1 cellular context compared by ENCODE assay signal in genomic region chr9:34072868-34073590, GRCh38.
TF ChIP-seq lines count a peak whose summit lies in the region.

No MANE protein-coding gene starts in this region.

TF ChIP-seq in HepG2, 621 proteins besides CTCF, POLR2A, EP300 and RAD21 (continued from another document and continues in another):
- TF ChIP-seq, protein P1, sequence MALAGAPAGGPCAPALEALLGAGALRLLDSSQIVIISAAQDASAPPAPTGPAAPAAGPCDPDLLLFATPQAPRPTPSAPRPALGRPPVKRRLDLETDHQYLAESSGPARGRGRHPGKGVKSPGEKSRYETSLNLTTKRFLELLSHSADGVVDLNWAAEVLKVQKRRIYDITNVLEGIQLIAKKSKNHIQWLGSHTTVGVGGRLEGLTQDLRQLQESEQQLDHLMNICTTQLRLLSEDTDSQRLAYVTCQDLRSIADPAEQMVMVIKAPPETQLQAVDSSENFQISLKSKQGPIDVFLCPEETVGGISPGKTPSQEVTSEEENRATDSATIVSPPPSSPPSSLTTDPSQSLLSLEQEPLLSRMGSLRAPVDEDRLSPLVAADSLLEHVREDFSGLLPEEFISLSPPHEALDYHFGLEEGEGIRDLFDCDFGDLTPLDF (CRISPR knock-in tag; IDR thresholded peaks at IDR 0.05), result no peak
- TF ChIP-seq YEATS4 (CRISPR knock-in tag; IDR thresholded peaks at IDR 0.05; ENCODE audit: borderline replicate concordance) (no peak), EEA1 (CRISPR knock-in tag; IDR thresholded peaks at IDR 0.05; ENCODE audit: borderline replicate concordance) (no peak), ZNF724P (CRISPR knock-in tag; IDR thresholded peaks at IDR 0.05; ENCODE audit: borderline replicate concordance) (no peak), KMT2B (CRISPR knock-in tag; IDR thresholded peaks at IDR 0.05) (no peak), STAT6 (CRISPR knock-in tag; IDR thresholded peaks at IDR 0.05; ENCODE audit: borderline replicate concordance) (no peak), SOX13 (IDR thresholded peaks at IDR 0.05) (peak; percentile 73), SOX13 (CRISPR knock-in tag; conservative IDR thresholded peaks at IDR 0.05 in 1 of 2, IDR thresholded peaks at IDR 0.05 in 1 of 2) (peak in 1 of 2 experiments; percentile 80; a peak in 2 of 4 replicates), KDM6A (CRISPR knock-in tag; IDR thresholded peaks at IDR 0.05; ENCODE audit: low read depth) (no peak; the same call in 1 of the 2 replicates), ZNF317 (CRISPR knock-in tag; IDR thresholded peaks at IDR 0.05) (no peak), MTF2 (CRISPR knock-in tag; IDR thresholded peaks at IDR 0.05; ENCODE audit: borderline replicate concordance) (no peak), PAWR (CRISPR knock-in tag; IDR thresholded peaks at IDR 0.05; ENCODE audit: borderline replicate concordance) (no peak), U2AF1 (optimal IDR thresholded peaks at IDR 0.05; ENCODE audit: low read depth, low read length) (no peak), ZNF598 (CRISPR knock-in tag; IDR thresholded peaks at IDR 0.05; ENCODE audit: borderline replicate concordance) (0 out of 2 replicates have a peak, but pooled peaks have one; percentile 48), ZNF737 (CRISPR knock-in tag; IDR thresholded peaks at IDR 0.05; ENCODE audit: borderline replicate concordance) (no peak), HOXA5 (CRISPR knock-in tag; IDR thresholded peaks at IDR 0.05) (peak; percentile 80), ZNF460 (CRISPR knock-in tag; IDR thresholded peaks at IDR 0.05; ENCODE audit: borderline replicate concordance) (no peak), SMARCE1 (IDR thresholded peaks at IDR 0.05; ENCODE audit: borderline replicate concordance) (no peak), FIP1L1 (IDR thresholded peaks at IDR 0.05; ENCODE audit: borderline replicate concordance, insufficient read depth, low read depth, low read length) (no peak), ZNF782 (CRISPR knock-in tag; IDR thresholded peaks at IDR 0.05; ENCODE audit: borderline replicate concordance) (no peak), MAFG (CRISPR knock-in tag; IDR thresholded peaks at IDR 0.05) (no peak), HNRNPL (IDR thresholded peaks at IDR 0.05; ENCODE audit: low read depth, low read length) (no peak), NCOR1 (IDR thresholded peaks at IDR 0.05; ENCODE audit: borderline replicate concordance, low read length) (peak; percentile 64; the same call in 1 of the 2 replicates), HMG20B (CRISPR knock-in tag; conservative IDR thresholded peaks at IDR 0.05) (no peak), IRF2 (CRISPR knock-in tag; IDR thresholded peaks at IDR 0.05) (peak; percentile 70; the same call in 1 of the 2 replicates), CEBPB (IDR thresholded peaks at IDR 0.05; ENCODE audit: borderline replicate concordance, low read depth, low read length) (no peak), MTA3 (CRISPR knock-in tag; IDR thresholded peaks at IDR 0.05) (no peak), ZNF75D (CRISPR knock-in tag; IDR thresholded peaks at IDR 0.05; ENCODE audit: borderline replicate concordance) (no peak), NFE2L2 (IDR thresholded peaks at IDR 0.05; ENCODE audit: low read length) (no peak), SOX5 (CRISPR knock-in tag; IDR thresholded peaks at IDR 0.05; ENCODE audit: borderline replicate concordance) (peak; percentile 82), ZBTB34 (CRISPR knock-in tag; IDR thresholded peaks at IDR 0.05) (no peak), NFYC (CRISPR knock-in tag; IDR thresholded peaks at IDR 0.05) (no peak)
- TF ChIP-seq, protein P2, sequence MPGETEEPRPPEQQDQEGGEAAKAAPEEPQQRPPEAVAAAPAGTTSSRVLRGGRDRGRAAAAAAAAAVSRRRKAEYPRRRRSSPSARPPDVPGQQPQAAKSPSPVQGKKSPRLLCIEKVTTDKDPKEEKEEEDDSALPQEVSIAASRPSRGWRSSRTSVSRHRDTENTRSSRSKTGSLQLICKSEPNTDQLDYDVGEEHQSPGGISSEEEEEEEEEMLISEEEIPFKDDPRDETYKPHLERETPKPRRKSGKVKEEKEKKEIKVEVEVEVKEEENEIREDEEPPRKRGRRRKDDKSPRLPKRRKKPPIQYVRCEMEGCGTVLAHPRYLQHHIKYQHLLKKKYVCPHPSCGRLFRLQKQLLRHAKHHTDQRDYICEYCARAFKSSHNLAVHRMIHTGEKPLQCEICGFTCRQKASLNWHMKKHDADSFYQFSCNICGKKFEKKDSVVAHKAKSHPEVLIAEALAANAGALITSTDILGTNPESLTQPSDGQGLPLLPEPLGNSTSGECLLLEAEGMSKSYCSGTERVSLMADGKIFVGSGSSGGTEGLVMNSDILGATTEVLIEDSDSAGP (CRISPR knock-in tag; IDR thresholded peaks at IDR 0.05; ENCODE audit: borderline replicate concordance), result no peak
- TF ChIP-seq, protein P3, sequence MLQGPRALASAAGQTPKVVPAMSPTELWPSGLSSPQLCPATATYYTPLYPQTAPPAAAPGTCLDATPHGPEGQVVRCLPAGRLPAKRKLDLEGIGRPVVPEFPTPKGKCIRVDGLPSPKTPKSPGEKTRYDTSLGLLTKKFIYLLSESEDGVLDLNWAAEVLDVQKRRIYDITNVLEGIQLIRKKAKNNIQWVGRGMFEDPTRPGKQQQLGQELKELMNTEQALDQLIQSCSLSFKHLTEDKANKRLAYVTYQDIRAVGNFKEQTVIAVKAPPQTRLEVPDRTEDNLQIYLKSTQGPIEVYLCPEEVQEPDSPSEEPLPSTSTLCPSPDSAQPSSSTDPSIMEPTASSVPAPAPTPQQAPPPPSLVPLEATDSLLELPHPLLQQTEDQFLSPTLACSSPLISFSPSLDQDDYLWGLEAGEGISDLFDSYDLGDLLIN (CRISPR knock-in tag; IDR thresholded peaks at IDR 0.05; ENCODE audit: borderline replicate concordance), result no peak
- TF ChIP-seq, protein P4, sequence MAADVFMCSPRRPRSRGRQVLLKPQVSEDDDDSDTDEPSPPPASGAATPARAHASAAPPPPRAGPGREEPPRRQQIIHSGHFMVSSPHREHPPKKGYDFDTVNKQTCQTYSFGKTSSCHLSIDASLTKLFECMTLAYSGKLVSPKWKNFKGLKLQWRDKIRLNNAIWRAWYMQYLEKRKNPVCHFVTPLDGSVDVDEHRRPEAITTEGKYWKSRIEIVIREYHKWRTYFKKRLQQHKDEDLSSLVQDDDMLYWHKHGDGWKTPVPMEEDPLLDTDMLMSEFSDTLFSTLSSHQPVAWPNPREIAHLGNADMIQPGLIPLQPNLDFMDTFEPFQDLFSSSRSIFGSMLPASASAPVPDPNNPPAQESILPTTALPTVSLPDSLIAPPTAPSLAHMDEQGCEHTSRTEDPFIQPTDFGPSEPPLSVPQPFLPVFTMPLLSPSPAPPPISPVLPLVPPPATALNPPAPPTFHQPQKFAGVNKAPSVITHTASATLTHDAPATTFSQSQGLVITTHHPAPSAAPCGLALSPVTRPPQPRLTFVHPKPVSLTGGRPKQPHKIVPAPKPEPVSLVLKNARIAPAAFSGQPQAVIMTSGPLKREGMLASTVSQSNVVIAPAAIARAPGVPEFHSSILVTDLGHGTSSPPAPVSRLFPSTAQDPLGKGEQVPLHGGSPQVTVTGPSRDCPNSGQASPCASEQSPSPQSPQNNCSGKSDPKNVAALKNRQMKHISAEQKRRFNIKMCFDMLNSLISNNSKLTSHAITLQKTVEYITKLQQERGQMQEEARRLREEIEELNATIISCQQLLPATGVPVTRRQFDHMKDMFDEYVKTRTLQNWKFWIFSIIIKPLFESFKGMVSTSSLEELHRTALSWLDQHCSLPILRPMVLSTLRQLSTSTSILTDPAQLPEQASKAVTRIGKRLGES (CRISPR knock-in tag; IDR thresholded peaks at IDR 0.05; ENCODE audit: borderline replicate concordance), result no peak
- TF ChIP-seq, protein P5, sequence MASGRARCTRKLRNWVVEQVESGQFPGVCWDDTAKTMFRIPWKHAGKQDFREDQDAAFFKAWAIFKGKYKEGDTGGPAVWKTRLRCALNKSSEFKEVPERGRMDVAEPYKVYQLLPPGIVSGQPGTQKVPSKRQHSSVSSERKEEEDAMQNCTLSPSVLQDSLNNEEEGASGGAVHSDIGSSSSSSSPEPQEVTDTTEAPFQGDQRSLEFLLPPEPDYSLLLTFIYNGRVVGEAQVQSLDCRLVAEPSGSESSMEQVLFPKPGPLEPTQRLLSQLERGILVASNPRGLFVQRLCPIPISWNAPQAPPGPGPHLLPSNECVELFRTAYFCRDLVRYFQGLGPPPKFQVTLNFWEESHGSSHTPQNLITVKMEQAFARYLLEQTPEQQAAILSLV (CRISPR knock-in tag; IDR thresholded peaks at IDR 0.05; ENCODE audit: borderline replicate concordance), result 0 out of 2 replicates have a peak, but pooled peaks have one; percentile 28
- TF ChIP-seq, protein P6, sequence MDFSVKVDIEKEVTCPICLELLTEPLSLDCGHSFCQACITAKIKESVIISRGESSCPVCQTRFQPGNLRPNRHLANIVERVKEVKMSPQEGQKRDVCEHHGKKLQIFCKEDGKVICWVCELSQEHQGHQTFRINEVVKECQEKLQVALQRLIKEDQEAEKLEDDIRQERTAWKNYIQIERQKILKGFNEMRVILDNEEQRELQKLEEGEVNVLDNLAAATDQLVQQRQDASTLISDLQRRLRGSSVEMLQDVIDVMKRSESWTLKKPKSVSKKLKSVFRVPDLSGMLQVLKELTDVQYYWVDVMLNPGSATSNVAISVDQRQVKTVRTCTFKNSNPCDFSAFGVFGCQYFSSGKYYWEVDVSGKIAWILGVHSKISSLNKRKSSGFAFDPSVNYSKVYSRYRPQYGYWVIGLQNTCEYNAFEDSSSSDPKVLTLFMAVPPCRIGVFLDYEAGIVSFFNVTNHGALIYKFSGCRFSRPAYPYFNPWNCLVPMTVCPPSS (IDR thresholded peaks at IDR 0.05), result no peak
- TF ChIP-seq, protein P7, sequence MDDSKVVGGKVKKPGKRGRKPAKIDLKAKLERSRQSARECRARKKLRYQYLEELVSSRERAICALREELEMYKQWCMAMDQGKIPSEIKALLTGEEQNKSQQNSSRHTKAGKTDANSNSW (CRISPR knock-in tag; IDR thresholded peaks at IDR 0.05; ENCODE audit: borderline replicate concordance), result no peak
- TF ChIP-seq, protein P8, sequence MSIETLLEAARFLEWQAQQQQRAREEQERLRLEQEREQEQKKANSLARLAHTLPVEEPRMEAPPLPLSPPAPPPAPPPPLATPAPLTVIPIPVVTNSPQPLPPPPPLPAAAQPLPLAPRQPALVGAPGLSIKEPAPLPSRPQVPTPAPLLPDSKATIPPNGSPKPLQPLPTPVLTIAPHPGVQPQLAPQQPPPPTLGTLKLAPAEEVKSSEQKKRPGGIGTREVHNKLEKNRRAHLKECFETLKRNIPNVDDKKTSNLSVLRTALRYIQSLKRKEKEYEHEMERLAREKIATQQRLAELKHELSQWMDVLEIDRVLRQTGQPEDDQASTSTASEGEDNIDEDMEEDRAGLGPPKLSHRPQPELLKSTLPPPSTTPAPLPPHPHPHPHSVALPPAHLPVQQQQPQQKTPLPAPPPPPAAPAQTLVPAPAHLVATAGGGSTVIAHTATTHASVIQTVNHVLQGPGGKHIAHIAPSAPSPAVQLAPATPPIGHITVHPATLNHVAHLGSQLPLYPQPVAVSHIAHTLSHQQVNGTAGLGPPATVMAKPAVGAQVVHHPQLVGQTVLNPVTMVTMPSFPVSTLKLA (IDR thresholded peaks at IDR 0.05), result 0 out of 2 replicates have a peak, but pooled peaks have one; percentile 12
- TF ChIP-seq, protein P9, sequence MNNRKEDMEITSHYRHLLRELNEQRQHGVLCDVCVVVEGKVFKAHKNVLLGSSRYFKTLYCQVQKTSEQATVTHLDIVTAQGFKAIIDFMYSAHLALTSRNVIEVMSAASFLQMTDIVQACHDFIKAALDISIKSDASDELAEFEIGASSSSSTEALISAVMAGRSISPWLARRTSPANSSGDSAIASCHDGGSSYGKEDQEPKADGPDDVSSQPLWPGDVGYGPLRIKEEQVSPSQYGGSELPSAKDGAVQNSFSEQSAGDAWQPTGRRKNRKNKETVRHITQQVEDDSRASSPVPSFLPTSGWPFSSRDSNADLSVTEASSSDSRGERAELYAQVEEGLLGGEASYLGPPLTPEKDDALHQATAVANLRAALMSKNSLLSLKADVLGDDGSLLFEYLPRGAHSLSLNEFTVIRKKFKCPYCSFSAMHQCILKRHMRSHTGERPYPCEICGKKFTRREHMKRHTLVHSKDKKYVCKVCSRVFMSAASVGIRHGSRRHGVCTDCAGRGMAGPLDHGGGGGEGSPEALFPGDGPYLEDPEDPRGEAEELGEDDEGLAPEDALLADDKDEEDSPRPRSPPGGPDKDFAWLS (CRISPR knock-in tag; IDR thresholded peaks at IDR 0.05; ENCODE audit: borderline replicate concordance), result no peak
- TF ChIP-seq, protein P10, sequence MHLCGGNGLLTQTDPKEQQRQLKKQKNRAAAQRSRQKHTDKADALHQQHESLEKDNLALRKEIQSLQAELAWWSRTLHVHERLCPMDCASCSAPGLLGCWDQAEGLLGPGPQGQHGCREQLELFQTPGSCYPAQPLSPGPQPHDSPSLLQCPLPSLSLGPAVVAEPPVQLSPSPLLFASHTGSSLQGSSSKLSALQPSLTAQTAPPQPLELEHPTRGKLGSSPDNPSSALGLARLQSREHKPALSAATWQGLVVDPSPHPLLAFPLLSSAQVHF (CRISPR knock-in tag; IDR thresholded peaks at IDR 0.05), result no peak
